ENCODE assay signal across 8 cellular contexts in genomic region chr16:58249388-58249779, GRCh38. TPM values are rescaled to one million over a fixed set of nuclear protein-coding genes. Genes with fewer than 3 reads are reported as not detected.
DNase-seq lines count a peak whose midpoint lies in the region; ATAC-seq and TF ChIP-seq lines count a peak whose summit lies in the region.

No MANE protein-coding gene starts in this region.

- DNase-seq in MG63 (no peak), natural killer cell (no peak), NCI-H2196 (lab: John Stamatoyannopoulos, UW; ENCODE audit: unreplicated experiment) (no peak)
- DNase-seq in stimulated activated CD4-positive, alpha-beta T cell treated with anti-CD3 and anti-CD28 coated beads, Interleukin-12 subunit alpha, Interleukin-12 subunit beta, amount 100 ng/mL, for 4 hours = no peak

- no peak for TF ChIP-seq CTCF in natural killer cell (IDR thresholded peaks at IDR 0.05)

- peaks cover 5% of the 10 kb centered on the region for H3K36me3 Mint-ChIP-seq in natural killer cell

- ATAC-seq in natural killer cell (peak in 1 of 3 donors; percentile 1), GM18519 (IDR thresholded peaks at IDR 0.05; ENCODE audit: low FRiP score, unreplicated experiment) (no peak), HG03045 (IDR thresholded peaks at IDR 0.05; ENCODE audit: unreplicated experiment) (no peak)

- H3K4me3 ChIP-seq in BLaER1 treated with 17β-estradiol and CSF1 and Interleukin-3, amounts not matched to agents 10 nM and 100 nM = peak overlapping the region; percentile 62 to 84 (median 74)
- H3K4me3 ChIP-seq in MG63 (peak overlapping the region; percentile 79), ectodermal cell (ENCODE audit: insufficient read depth, low read depth, low read length) (peak overlapping the region; percentile 79)

- peaks cover 0 to 15% (median 13%) of the 10 kb centered on the region in 10 experiments; a peak in 13 of 20 replicates for H3K4me1 ChIP-seq in BLaER1 treated with 17β-estradiol and CSF1 and Interleukin-3, amounts not matched to agents 10 nM and 100 nM
- H3K4me1 ChIP-seq in ectodermal cell (ENCODE audit: control insufficient read depth, insufficient read depth, low read length) = no peaks in the 10 kb centered on the region

- peaks cover 6 to 12% of the 10 kb centered on the region in 2 donors for H3K4me1 Mint-ChIP-seq in natural killer cell

- peaks cover 8 to 19% of the 10 kb centered on the region in 2 donors for H3K27me3 Mint-ChIP-seq in natural killer cell (ENCODE audit: low read depth in 2 of 2)

- H3K4me3 Mint-ChIP-seq in natural killer cell = peak overlapping the region; percentile 86

- H3K27me3 ChIP-seq in BLaER1 treated with 17β-estradiol and CSF1 and Interleukin-3, amounts not matched to agents 10 nM and 100 nM = no peaks in the 10 kb centered on the region
- H3K27me3 ChIP-seq in MG63 (peaks cover 4% of the 10 kb centered on the region; the same call in 1 of the 2 replicates), ectodermal cell (ENCODE audit: control insufficient read depth, insufficient read depth, low read length, poor library complexity, severe bottlenecking) (peaks cover 12% of the 10 kb centered on the region)

- WGBS in ectodermal cell, 2 experiments = 52 to 56% methylated on average over 4 of the region's 4 CpGs

- H3K27ac ChIP-seq in BLaER1 treated with 17β-estradiol and CSF1 and Interleukin-3, amounts not matched to agents 10 nM and 100 nM = no peak overlapping the region
- no peak overlapping the region for H3K27ac ChIP-seq in ectodermal cell (ENCODE audit: insufficient read depth, low read depth, low read length, poor library complexity, severe bottlenecking)

- H4K20me1 ChIP-seq in BLaER1 treated with 17β-estradiol and CSF1 and Interleukin-3, amounts not matched to agents 10 nM and 100 nM = no peaks in the 10 kb centered on the region

- H3K9ac ChIP-seq in BLaER1 treated with 17β-estradiol and CSF1 and Interleukin-3, amounts not matched to agents 10 nM and 100 nM = peak overlapping the region; percentile 62 to 83 (median 75); a peak in 15 of 22 replicates

- H3K9me3 Mint-ChIP-seq in natural killer cell = no peaks in the 10 kb centered on the region

- H3K36me3 ChIP-seq in BLaER1 treated with 17β-estradiol and CSF1 and Interleukin-3, amounts not matched to agents 10 nM and 100 nM = no peaks in the 10 kb centered on the region
- H3K36me3 ChIP-seq in MG63 (peaks cover 2% of the 10 kb centered on the region; the same call in 1 of the 2 replicates), ectodermal cell (ENCODE audit: control insufficient read depth, insufficient read depth, low read length) (no peaks in the 10 kb centered on the region)

- peak overlapping the region in 1 of 2 donors; percentile 85 for H3K27ac Mint-ChIP-seq in natural killer cell

- H3K9me3 ChIP-seq in BLaER1 treated with 17β-estradiol and CSF1 and Interleukin-3, amounts not matched to agents 10 nM and 100 nM (replicated peaks in 1 of 11) = no peaks in the 10 kb centered on the region
- H3K9me3 ChIP-seq in MG63 = no peaks in the 10 kb centered on the region
- no peaks in the 10 kb centered on the region for H3K9me3 ChIP-seq in ectodermal cell (ENCODE audit: control insufficient read depth, low read length)

- intact Hi-C loops in natural killer cell (cut with micrococcal nuclease) = no loop called here

- H3K4me2 ChIP-seq in BLaER1 treated with 17β-estradiol and CSF1 and Interleukin-3, amounts not matched to agents 10 nM and 100 nM = peak overlapping the region; percentile 81 to 96 (median 85)

RNA-seq across cellular contexts. Expression of gene PRSS54, which starts 45.4 kb away (rescaled TPM):
- not detected in 2 replicates for total RNA-seq in MG63 (2014; rRNA removed; shearing (Covaris generic); ENCODE audit: low replicate concordance)
- not detected for polyA plus RNA-seq in ectodermal cell (2013, experiment 1 of 4)
- not detected for polyA plus RNA-seq in ectodermal cell (2013, experiment 2 of 4)
- not detected for polyA plus RNA-seq in ectodermal cell (2013, experiment 3 of 4)
- polyA plus RNA-seq in ectodermal cell (2013, experiment 4 of 4) = not detected
- total RNA-seq in natural killer cell = not detected

RNA-seq across cellular contexts. Expression of gene CSNK2A2, which starts 51.5 kb away (rescaled TPM):
- total RNA-seq in MG63 (2014; rRNA removed; shearing (Covaris generic); ENCODE audit: low replicate concordance) = 44.8 and 67.6 TPM in 2 replicates
- 93.1 TPM for polyA plus RNA-seq in ectodermal cell (2013, experiment 1 of 4)
- polyA plus RNA-seq in ectodermal cell (2013, experiment 2 of 4) = 101 TPM
- 68.8 TPM for polyA plus RNA-seq in ectodermal cell (2013, experiment 3 of 4)
- 68.5 TPM for polyA plus RNA-seq in ectodermal cell (2013, experiment 4 of 4)
- 10 to 100 TPM; 53.2 to 61.1 (median 59.9) TPM for total RNA-seq in natural killer cell
